In the genomic region with DNA sequence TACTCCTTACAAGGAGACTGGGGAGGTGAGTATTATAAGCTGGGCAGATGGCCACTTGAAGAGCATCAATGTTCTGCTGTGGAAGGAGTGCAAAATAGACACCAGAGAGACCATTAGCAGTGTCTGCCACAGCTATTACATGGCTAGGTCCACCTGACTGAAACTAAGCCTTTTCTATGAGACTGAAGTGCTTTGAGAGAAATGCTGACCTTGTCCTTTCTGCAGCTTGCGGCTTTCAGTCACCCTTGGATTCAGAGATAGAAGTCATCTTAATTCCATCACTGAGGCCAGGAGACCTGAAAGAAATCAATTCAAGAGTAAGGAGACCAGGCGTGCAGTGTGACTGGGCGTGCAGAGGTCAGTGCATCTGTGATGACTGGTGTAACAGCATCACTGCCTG, we compare ENCODE assay signal across 2 cellular contexts.
TF ChIP-seq lines count a peak whose summit lies in the region.

No MANE protein-coding gene starts in this region.

TF ChIP-seq in SK-N-SH, 30 proteins besides CTCF, POLR2A, EP300 and RAD21 (continued from another document):
- TF ChIP-seq SIN3A (IDR thresholded peaks at IDR 0.05; ENCODE audit: borderline replicate concordance, low read depth, low read length) (no peak), CHD2 (IDR thresholded peaks at IDR 0.05; ENCODE audit: low read length, partially characterized antibody) (no peak), FOXJ3 (CRISPR knock-in tag; IDR thresholded peaks at IDR 0.05) (no peak)

TF ChIP-seq in SK-N-SH treated with all-trans-retinoic acid at 6 μM for 48 hours, 23 proteins besides CTCF, POLR2A, EP300 and RAD21:
- TF ChIP-seq, protein P1, sequence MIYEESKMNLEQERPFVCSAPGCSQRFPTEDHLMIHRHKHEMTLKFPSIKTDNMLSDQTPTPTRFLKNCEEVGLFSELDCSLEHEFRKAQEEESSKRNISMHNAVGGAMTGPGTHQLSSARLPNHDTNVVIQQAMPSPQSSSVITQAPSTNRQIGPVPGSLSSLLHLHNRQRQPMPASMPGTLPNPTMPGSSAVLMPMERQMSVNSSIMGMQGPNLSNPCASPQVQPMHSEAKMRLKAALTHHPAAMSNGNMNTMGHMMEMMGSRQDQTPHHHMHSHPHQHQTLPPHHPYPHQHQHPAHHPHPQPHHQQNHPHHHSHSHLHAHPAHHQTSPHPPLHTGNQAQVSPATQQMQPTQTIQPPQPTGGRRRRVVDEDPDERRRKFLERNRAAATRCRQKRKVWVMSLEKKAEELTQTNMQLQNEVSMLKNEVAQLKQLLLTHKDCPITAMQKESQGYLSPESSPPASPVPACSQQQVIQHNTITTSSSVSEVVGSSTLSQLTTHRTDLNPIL (CRISPR knock-in tag; IDR thresholded peaks at IDR 0.05; ENCODE audit: low read depth), result no peak
- TF ChIP-seq TOX (CRISPR knock-in tag; IDR thresholded peaks at IDR 0.05; ENCODE audit: borderline replicate concordance), result no peak
- no peak for TF ChIP-seq GLIS3 (CRISPR knock-in tag; IDR thresholded peaks at IDR 0.05)
- TF ChIP-seq TCF4 (CRISPR knock-in tag; IDR thresholded peaks at IDR 0.05; ENCODE audit: borderline replicate concordance), result no peak
- no peak for TF ChIP-seq ISL1 (CRISPR knock-in tag; IDR thresholded peaks at IDR 0.05)
- TF ChIP-seq, protein P2, sequence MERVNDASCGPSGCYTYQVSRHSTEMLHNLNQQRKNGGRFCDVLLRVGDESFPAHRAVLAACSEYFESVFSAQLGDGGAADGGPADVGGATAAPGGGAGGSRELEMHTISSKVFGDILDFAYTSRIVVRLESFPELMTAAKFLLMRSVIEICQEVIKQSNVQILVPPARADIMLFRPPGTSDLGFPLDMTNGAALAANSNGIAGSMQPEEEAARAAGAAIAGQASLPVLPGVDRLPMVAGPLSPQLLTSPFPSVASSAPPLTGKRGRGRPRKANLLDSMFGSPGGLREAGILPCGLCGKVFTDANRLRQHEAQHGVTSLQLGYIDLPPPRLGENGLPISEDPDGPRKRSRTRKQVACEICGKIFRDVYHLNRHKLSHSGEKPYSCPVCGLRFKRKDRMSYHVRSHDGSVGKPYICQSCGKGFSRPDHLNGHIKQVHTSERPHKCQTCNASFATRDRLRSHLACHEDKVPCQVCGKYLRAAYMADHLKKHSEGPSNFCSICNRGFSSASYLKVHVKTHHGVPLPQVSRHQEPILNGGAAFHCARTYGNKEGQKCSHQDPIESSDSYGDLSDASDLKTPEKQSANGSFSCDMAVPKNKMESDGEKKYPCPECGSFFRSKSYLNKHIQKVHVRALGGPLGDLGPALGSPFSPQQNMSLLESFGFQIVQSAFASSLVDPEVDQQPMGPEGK (CRISPR knock-in tag; IDR thresholded peaks at IDR 0.05; ENCODE audit: borderline replicate concordance), result no peak
- TF ChIP-seq, protein P3, sequence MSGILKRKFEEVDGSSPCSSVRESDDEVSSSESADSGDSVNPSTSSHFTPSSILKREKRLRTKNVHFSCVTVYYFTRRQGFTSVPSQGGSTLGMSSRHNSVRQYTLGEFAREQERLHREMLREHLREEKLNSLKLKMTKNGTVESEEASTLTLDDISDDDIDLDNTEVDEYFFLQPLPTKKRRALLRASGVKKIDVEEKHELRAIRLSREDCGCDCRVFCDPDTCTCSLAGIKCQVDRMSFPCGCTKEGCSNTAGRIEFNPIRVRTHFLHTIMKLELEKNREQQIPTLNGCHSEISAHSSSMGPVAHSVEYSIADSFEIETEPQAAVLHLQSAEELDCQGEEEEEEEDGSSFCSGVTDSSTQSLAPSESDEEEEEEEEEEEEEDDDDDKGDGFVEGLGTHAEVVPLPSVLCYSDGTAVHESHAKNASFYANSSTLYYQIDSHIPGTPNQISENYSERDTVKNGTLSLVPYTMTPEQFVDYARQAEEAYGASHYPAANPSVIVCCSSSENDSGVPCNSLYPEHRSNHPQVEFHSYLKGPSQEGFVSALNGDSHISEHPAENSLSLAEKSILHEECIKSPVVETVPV (CRISPR knock-in tag; IDR thresholded peaks at IDR 0.05), result no peak
